Comparison of ENCODE assay signal across 8 cellular contexts in the genomic region with DNA sequence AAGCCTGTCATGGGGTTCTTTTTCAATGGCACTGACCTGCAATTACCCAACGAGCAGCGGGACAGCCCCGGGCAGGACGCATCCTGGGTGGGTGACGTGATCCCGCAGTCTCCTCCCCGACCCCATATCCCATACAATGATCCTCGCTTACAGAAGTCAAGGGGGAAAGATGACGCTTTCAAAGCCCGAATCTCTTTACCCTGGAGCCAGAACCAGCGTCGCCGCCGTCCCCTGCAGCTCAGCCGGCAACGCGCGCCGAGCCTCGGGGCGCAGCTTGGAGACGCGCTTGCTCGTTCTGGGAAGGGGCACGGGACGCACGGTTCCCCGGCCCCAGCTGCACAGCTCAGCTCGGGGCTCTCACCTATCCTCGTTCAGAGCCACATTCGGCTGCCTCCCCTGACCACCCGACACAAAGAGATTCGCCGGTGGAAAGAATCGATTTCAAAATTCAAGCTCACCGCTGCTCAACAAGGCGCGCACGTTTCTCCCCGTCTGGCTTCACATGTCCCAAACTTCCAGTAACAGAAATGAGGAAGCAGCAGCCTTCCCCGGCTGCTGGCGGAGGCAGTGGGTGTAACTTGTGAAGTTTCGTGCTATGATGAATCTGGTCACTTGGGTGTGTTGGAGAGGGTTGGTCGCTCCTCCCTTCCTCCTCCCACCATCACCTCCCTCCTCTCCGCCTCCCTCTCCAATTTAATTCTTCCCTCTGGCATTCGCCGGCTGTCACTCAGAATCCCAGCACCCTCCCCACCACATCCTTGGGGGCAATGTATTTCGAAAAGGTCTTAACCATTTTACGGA. TPM values are rescaled to one million over a fixed set of nuclear protein-coding genes. Genes with fewer than 3 reads are reported as not detected.
DNase-seq lines count a peak whose midpoint lies in the region; ATAC-seq, FAIRE-seq and TF ChIP-seq lines count a peak whose summit lies in the region.

A gene with protein sequence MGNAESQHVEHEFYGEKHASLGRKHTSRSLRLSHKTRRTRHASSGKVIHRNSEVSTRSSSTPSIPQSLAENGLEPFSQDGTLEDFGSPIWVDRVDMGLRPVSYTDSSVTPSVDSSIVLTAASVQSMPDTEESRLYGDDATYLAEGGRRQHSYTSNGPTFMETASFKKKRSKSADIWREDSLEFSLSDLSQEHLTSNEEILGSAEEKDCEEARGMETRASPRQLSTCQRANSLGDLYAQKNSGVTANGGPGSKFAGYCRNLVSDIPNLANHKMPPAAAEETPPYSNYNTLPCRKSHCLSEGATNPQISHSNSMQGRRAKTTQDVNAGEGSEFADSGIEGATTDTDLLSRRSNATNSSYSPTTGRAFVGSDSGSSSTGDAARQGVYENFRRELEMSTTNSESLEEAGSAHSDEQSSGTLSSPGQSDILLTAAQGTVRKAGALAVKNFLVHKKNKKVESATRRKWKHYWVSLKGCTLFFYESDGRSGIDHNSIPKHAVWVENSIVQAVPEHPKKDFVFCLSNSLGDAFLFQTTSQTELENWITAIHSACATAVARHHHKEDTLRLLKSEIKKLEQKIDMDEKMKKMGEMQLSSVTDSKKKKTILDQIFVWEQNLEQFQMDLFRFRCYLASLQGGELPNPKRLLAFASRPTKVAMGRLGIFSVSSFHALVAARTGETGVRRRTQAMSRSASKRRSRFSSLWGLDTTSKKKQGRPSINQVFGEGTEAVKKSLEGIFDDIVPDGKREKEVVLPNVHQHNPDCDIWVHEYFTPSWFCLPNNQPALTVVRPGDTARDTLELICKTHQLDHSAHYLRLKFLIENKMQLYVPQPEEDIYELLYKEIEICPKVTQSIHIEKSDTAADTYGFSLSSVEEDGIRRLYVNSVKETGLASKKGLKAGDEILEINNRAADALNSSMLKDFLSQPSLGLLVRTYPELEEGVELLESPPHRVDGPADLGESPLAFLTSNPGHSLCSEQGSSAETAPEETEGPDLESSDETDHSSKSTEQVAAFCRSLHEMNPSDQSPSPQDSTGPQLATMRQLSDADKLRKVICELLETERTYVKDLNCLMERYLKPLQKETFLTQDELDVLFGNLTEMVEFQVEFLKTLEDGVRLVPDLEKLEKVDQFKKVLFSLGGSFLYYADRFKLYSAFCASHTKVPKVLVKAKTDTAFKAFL (N-terminal part only) (minus strand): TSS at position 582 of the 801 bp plus-strand sequence. CDS start 77,289 bp downstream, outside the sequence.

- intact Hi-C loops in heart right ventricle (cut with DNase I) = loop anchor here in 4 of 10 donors (5.0 to 10.0 kb wide), 5 partner anchors 113 to 241 kb away; no protein-coding TSS in a partner anchor

- peak; percentile 55 for ATAC-seq in activated naive CD8-positive, alpha-beta T cell treated with anti-CD3 and anti-CD28 coated beads, Interleukin-2, amount 50 U/mL, for 24 hours
- ATAC-seq in heart right ventricle = peak; percentile 68 to 95 (median 88)

- peaks cover 0 to 61% (median 46%) of the 10 kb centered on the region in 7 donors for H3K27me3 ChIP-seq in heart right ventricle

- no peaks in the 10 kb centered on the region for H3K9me3 Mint-ChIP-seq in activated naive CD8-positive, alpha-beta T cell treated with anti-CD3 and anti-CD28 coated beads, Interleukin-2, amount 50 U/mL, for 24 hours

- 1% methylated on average over 49 of the region's 49 CpGs for WGBS in heart right ventricle, 2 donors

- H3K4me1 ChIP-seq in heart right ventricle = peaks cover 0 to 51% (median 0%) of the 10 kb centered on the region in 9 donors

- no peak for FAIRE-seq in RCC 7860 (lab: Jason Lieb, UNC)

- peaks cover 5% of the 10 kb centered on the region for H3K36me3 Mint-ChIP-seq in activated naive CD8-positive, alpha-beta T cell treated with anti-CD3 and anti-CD28 coated beads, Interleukin-2, amount 50 U/mL, for 24 hours (ENCODE audit: low read depth)

- no peaks in the 10 kb centered on the region for H3K9me3 ChIP-seq in heart right ventricle

- DNase-seq in EH (ENCODE audit: low read depth) (peak; percentile 41), NCI-H460 (ENCODE audit: extremely low read depth, low read depth) (peak; percentile 37), heart right ventricle (peak; percentile 43 to 47), pons (ENCODE audit: low spot score) (peak; percentile 72), RCC 7860 (ENCODE audit: low spot score) (no peak), HUDEP-2 (lab: John Stamatoyannopoulos, UW; ENCODE audit: unreplicated experiment in 76 of 76) (no peak), NCI-H1436 (lab: John Stamatoyannopoulos, UW) (no peak)
- DNase-seq in activated naive CD8-positive, alpha-beta T cell treated with anti-CD3 and anti-CD28 coated beads, Interleukin-2, amount 50 U/mL, for 24 hours = peak; percentile 42

- H3K27ac ChIP-seq in heart right ventricle = peak within 1 kb of the TSS in 4 of 10 donors; percentile 25 to 77 (median 50)

- H3K4me3 Mint-ChIP-seq in activated naive CD8-positive, alpha-beta T cell treated with anti-CD3 and anti-CD28 coated beads, Interleukin-2, amount 50 U/mL, for 24 hours = peak within 1 kb of the TSS; percentile 93

- no peak for TF ChIP-seq CTCF in heart right ventricle (IDR thresholded peaks at IDR 0.05)

- H3K27ac Mint-ChIP-seq in activated naive CD8-positive, alpha-beta T cell treated with anti-CD3 and anti-CD28 coated beads, Interleukin-2, amount 50 U/mL, for 24 hours = peak within 1 kb of the TSS; percentile 84

- peaks cover 11% of the 10 kb centered on the region for H3K27me3 Mint-ChIP-seq in activated naive CD8-positive, alpha-beta T cell treated with anti-CD3 and anti-CD28 coated beads, Interleukin-2, amount 50 U/mL, for 24 hours

- H3K36me3 ChIP-seq in heart right ventricle = no peaks in the 10 kb centered on the region

- H3K4me1 Mint-ChIP-seq in activated naive CD8-positive, alpha-beta T cell treated with anti-CD3 and anti-CD28 coated beads, Interleukin-2, amount 50 U/mL, for 24 hours = peaks cover 62% of the 10 kb centered on the region

- H3K4me3 ChIP-seq in heart right ventricle = peak within 1 kb of the TSS in 9 of 10 donors; percentile 28 to 60 (median 55)

RNA-seq across cellular contexts. Expression of the gene that starts here (rescaled TPM):
- 1.1 and 2.7 TPM in 2 replicates for total RNA-seq in NCI-H460 (2014; rRNA removed; shearing (Covaris generic))
- polyA plus RNA-seq in NCI-H460 (2014; cell fraction: nucleus; rRNA removed) = 1.2 and 1.9 TPM in 2 replicates
- total RNA-seq in heart right ventricle = 1 to 10 TPM; 1.5 to 4.5 (median 2.1) TPM
- 1 to 10 TPM in 1 of 2 donors, under 1 TPM in 1; 0.97 to 1.6 TPM for polyA plus RNA-seq in heart right ventricle

Comparison
In these comparisons a context has a peak if more than half of its experiments do, and no peak if none do; other contexts are left out.
1. DNase-seq: peak in EH (single experiment), NCI-H460 (single experiment), activated naive CD8-positive, alpha-beta T cell treated with anti-CD3 and anti-CD28 coated beads, Interleukin-2, amount 50 U/mL, for 24 hours (single experiment), heart right ventricle (2 of 2) and pons (single experiment); none in RCC 7860 (single experiment), HUDEP-2 (0 of 76) and NCI-H1436 (single experiment).